Comparison of ENCODE assay signal across 17 cellular contexts in genomic region chr7:135853008-135853407, GRCh38.
DNase-seq lines count a peak whose midpoint lies in the region; ATAC-seq, FAIRE-seq and TF ChIP-seq lines count a peak whose summit lies in the region.
"Had no signal": no experiment of that assay in that cellular context is flagged by ENCODE, and none has a peak within 500 bp of the region (broad histone marks: within the 10 kb centered on the region; RNA-seq: fewer than 3 reads in every experiment).

No MANE protein-coding gene starts in this region.

- H3K4me2 ChIP-seq in A549 = 0 out of 3 replicates have a peak overlapping the region, but pooled peaks have one; percentile 7
- H3K4me2 ChIP-seq in PC-3 (ENCODE audit: low read length) = peak overlapping the region; percentile 55

- CTCF ChIA-PET in A549 (lab: Yijun Ruan, JAX) (no interaction called here), PC-3 (lab: Charles Lee) (no interaction called here)

- no peak overlapping the region for H2AFZ ChIP-seq in PC-3 (ENCODE audit: low read length)

- no peak for TF ChIP-seq EP300 in A549 (IDR thresholded peaks at IDR 0.05)

- H3K27me3 ChIP-seq in PC-3 (ENCODE audit: low read length) (no peaks in the 10 kb centered on the region), esophagus (ENCODE audit: control insufficient read depth in 1 of 2, insufficient read depth in 2 of 2, low read length in 2 of 2) (no peaks in the 10 kb centered on the region)
- H3K27me3 ChIP-seq: BE2C had no signal

- intact Hi-C loops in PC-3 (cut with micrococcal nuclease) = loop anchor here (5.0 kb wide), 1 partner anchor 34 kb away; no protein-coding TSS in a partner anchor

- H3K4me3 ChIP-seq in A549 (no peak overlapping the region), PC-3 (ENCODE audit: low read length) (no peak overlapping the region), esophagus (ENCODE audit: low read depth in 1 of 2, low read length in 2 of 2) (no peak overlapping the region)

- no peaks in the 10 kb centered on the region for H3K4me1 ChIP-seq in A549
- peaks cover 28% of the 10 kb centered on the region for H3K4me1 ChIP-seq in PC-3 (ENCODE audit: insufficient read depth, low read length)
- peaks cover 2 to 3% of the 10 kb centered on the region in 2 donors for H3K4me1 ChIP-seq in esophagus (ENCODE audit: control insufficient read depth in 2 of 2, insufficient read depth in 2 of 2, low read length in 1 of 2)

- peak overlapping the region; percentile 44; the same call in 1 of the 2 replicates for H3K9ac ChIP-seq in PC-3 (ENCODE audit: low read length)

- no peak for FAIRE-seq in A549 (lab: Jason Lieb, UNC)
- FAIRE-seq: A204.1, G401.6, GM12892, H54 had no signal

- no peak overlapping the region for H3K4me3 Mint-ChIP-seq in stimulated activated effector memory CD8-positive, alpha-beta T cell treated with anti-CD3 and anti-CD28 coated beads, Interleukin-12 subunit alpha, Interleukin-12 subunit beta, amount 100 ng/mL, for 72 hours
- H3K4me3 Mint-ChIP-seq: CD4-positive, alpha-beta memory T cell had no signal

- no peak for ATAC-seq in A549
- no peak for ATAC-seq in PC-3
- no peak for ATAC-seq in stimulated activated effector memory CD8-positive, alpha-beta T cell treated with anti-CD3 and anti-CD28 coated beads, Interleukin-12 subunit alpha, Interleukin-12 subunit beta, amount 100 ng/mL, for 72 hours
- ATAC-seq in GM21786 (IDR thresholded peaks at IDR 0.05; ENCODE audit: unreplicated experiment) = no peak
- ATAC-seq: HCT116 had no signal

- no peak overlapping the region for H3K27ac ChIP-seq in A549
- H3K27ac ChIP-seq in PC-3 (ENCODE audit: low read length) = peak overlapping the region; percentile 84
- H3K27ac ChIP-seq in esophagus (ENCODE audit: low read depth in 2 of 2, low read length in 1 of 2) = peak overlapping the region; percentile 68 to 77
- H3K27ac ChIP-seq: C4-2B had no signal

- H4K20me1 ChIP-seq in PC-3 (ENCODE audit: low read length) = no peaks in the 10 kb centered on the region

- no peak for TF ChIP-seq RAD21 in A549 (conservative IDR thresholded peaks at IDR 0.05 in 1 of 2, IDR thresholded peaks at IDR 0.05 in 1 of 2)

- H3K27ac Mint-ChIP-seq in stimulated activated effector memory CD8-positive, alpha-beta T cell treated with anti-CD3 and anti-CD28 coated beads, Interleukin-12 subunit alpha, Interleukin-12 subunit beta, amount 100 ng/mL, for 72 hours = peak overlapping the region; percentile 23

- TF ChIP-seq POLR2A in A549 (IDR thresholded peaks at IDR 0.05; ENCODE audit: low read length) = no peak

- H3K9me2 ChIP-seq in PC-3 (replicated peaks; ENCODE audit: low read length) = no peaks in the 10 kb centered on the region

- no TSS peak for BruUV-seq in PC-3 (replicated peaks; lab: Mats Ljungman, UMichigan)

- POLR2A ChIA-PET in A549 (lab: Yijun Ruan, JAX) = no interaction called here
- POLR2A ChIA-PET in PC-3 (lab: Charles Lee; ENCODE audit: unreplicated experiment) = no interaction called here

- DNase-seq in A549 (ENCODE audit: low read depth in 1 of 2, low spot score in 1 of 2) (no peak), PC-3 (no peak), MV-4-11 (lab: John Stamatoyannopoulos, UW) (no peak)
- peak in 1 of 2 donors; percentile 20 for DNase-seq in stimulated activated effector memory CD8-positive, alpha-beta T cell treated with anti-CD3 and anti-CD28 coated beads, Interleukin-12 subunit alpha, Interleukin-12 subunit beta, amount 100 ng/mL, for 72 hours (ENCODE audit: low spot score in 2 of 2)
- no peak for DNase-seq in stimulated activated naive CD4-positive, alpha-beta T cell treated with Interleukin-2 at 50 U/mL for 16 hours (lab: John Stamatoyannopoulos, UW)
- DNase-seq: BE2C; CD4-positive, alpha-beta memory T cell; DMS79 treated with DMSO at 0.1 percent for 48 hours; IMR-90 had no signal

- H3K9me3 ChIP-seq in A549 = no peaks in the 10 kb centered on the region
- no peaks in the 10 kb centered on the region for H3K9me3 ChIP-seq in PC-3 (ENCODE audit: low read length)
- H3K9me3 ChIP-seq in esophagus (ENCODE audit: control insufficient read depth in 2 of 2, insufficient read depth in 1 of 2, low read depth in 1 of 2, low read length in 1 of 2) = no peaks in the 10 kb centered on the region
- H3K9me3 ChIP-seq: BE2C had no signal

- H3K4me1 Mint-ChIP-seq in stimulated activated effector memory CD8-positive, alpha-beta T cell treated with anti-CD3 and anti-CD28 coated beads, Interleukin-12 subunit alpha, Interleukin-12 subunit beta, amount 100 ng/mL, for 72 hours = peaks cover 7% of the 10 kb centered on the region

- no peaks in the 10 kb centered on the region for H3F3A ChIP-seq in PC-3 (ENCODE audit: low read length, unreplicated experiment)

- 8% methylated on average over 3 of the region's 3 CpGs for WGBS in A549 (ENCODE audit: missing lambda C conversion rate)
- WGBS in esophagus, 2 donors = 82 to 88% methylated on average over 3 of the region's 3 CpGs

- no peaks in the 10 kb centered on the region for H3K79me2 ChIP-seq in PC-3 (ENCODE audit: low read length)

- H3K36me3 ChIP-seq in PC-3 (ENCODE audit: low read depth, low read length) (no peaks in the 10 kb centered on the region), esophagus (ENCODE audit: control insufficient read depth in 2 of 2, insufficient read depth in 2 of 2, low read length in 1 of 2) (no peaks in the 10 kb centered on the region)
- H3K36me3 ChIP-seq: BE2C had no signal

- H3K9me3 Mint-ChIP-seq in stimulated activated effector memory CD8-positive, alpha-beta T cell treated with anti-CD3 and anti-CD28 coated beads, Interleukin-12 subunit alpha, Interleukin-12 subunit beta, amount 100 ng/mL, for 72 hours = no peaks in the 10 kb centered on the region

- TF ChIP-seq CTCF in A549 (IDR thresholded peaks at IDR 0.05) (no peak), PC-3 (conservative IDR thresholded peaks at IDR 0.05; ENCODE audit: low read depth, low read length) (no peak)

- H3K36me3 Mint-ChIP-seq in stimulated activated effector memory CD8-positive, alpha-beta T cell treated with anti-CD3 and anti-CD28 coated beads, Interleukin-12 subunit alpha, Interleukin-12 subunit beta, amount 100 ng/mL, for 72 hours = no peaks in the 10 kb centered on the region
- H3K36me3 Mint-ChIP-seq: CD4-positive, alpha-beta memory T cell had no signal

TF ChIP-seq in A549, 52 proteins besides CTCF, POLR2A, EP300 and RAD21:
- TF ChIP-seq POLR2AphosphoS2 (conservative IDR thresholded peaks at IDR 0.05; ENCODE audit: low read length) = no peak
- no peak for TF ChIP-seq HOXB13 (CRISPR knock-in tag; IDR thresholded peaks at IDR 0.05; ENCODE audit: low read depth)
- peak; percentile 56 for TF ChIP-seq USF2 (IDR thresholded peaks at IDR 0.05)
TF ChIP-seq in A549: peak in this region for 1.

Comparison
In these comparisons a context has a peak if more than half of its experiments do, and no peak if none do; other contexts are left out.
1. H3K27ac ChIP-seq: peak in PC-3 (single experiment) and esophagus (2 of 2); none in A549 (0 of 2).